27 cellular contexts compared by ENCODE assay signal in the genomic region with DNA sequence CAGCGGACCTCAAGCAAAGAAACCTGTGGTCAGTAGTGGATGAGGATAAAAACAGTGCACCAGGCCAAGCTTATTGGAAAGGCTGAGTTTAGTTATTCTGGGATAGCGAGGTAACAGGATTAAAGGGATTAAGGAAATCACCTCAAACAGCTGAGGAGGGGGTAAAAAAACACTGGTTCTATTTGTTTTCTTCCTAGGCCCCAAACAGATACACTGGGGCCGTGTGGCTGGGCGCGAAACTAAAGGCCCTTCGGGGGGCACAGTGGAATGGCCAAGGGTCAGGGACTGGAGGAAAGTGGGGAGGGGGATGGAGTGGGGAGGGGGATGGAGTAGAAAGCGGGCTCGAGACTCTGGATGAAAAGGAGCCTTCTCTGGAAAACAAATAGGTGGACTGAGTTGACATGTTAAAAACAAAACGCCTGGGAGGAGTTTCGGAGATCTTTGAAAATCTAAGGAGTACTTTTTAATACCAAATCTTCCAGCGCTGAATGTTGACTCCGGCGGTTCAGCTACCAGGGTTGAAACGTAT. TPM values are rescaled to one million over a fixed set of nuclear protein-coding genes. Genes with fewer than 3 reads are reported as not detected.
DNase-seq lines count a peak whose midpoint lies in the region; FAIRE-seq and TF ChIP-seq lines count a peak whose summit lies in the region.
"Had no signal": no experiment of that assay in that cellular context is flagged by ENCODE, and none has a peak within 500 bp of the region (broad histone marks: within the 10 kb centered on the region; RNA-seq: fewer than 3 reads in every experiment).

No MANE protein-coding gene starts in this region.

- no peak for TF ChIP-seq POLR2A in uterus (IDR thresholded peaks at IDR 0.05)

- H3K4me1 Mint-ChIP-seq in astrocyte (ENCODE audit: low read depth, unreplicated experiment) = peaks cover under 1% of the 10 kb centered on the region
- H3K4me1 Mint-ChIP-seq: memory B cell had no signal

- H3K36me3 Mint-ChIP-seq in astrocyte (ENCODE audit: low read depth, unreplicated experiment) = no peaks in the 10 kb centered on the region
- H3K36me3 Mint-ChIP-seq: memory B cell had no signal

- no peaks in the 10 kb centered on the region for H3K36me3 ChIP-seq in HUES48 (ENCODE audit: control insufficient read depth, insufficient read depth, low read length)
- no peaks in the 10 kb centered on the region for H3K36me3 ChIP-seq in astrocyte (ENCODE audit: insufficient read depth, low read length)
- no peaks in the 10 kb centered on the region for H3K36me3 ChIP-seq in parathyroid adenoma (ENCODE audit: control insufficient read depth, insufficient read depth, low read length)
- no peaks in the 10 kb centered on the region for H3K36me3 ChIP-seq in uterus
- H3K36me3 ChIP-seq: pancreas, SJSA1, tibial artery had no signal

- no peaks in the 10 kb centered on the region for H4K20me1 ChIP-seq in astrocyte (ENCODE audit: insufficient read depth, low read length)

- no peak for TF ChIP-seq CTCF in astrocyte (IDR thresholded peaks at IDR 0.05; ENCODE audit: insufficient read depth, low read depth, low read length)
- TF ChIP-seq CTCF in parathyroid adenoma (IDR thresholded peaks at IDR 0.05) = no peak
- TF ChIP-seq CTCF in uterus (IDR thresholded peaks at IDR 0.05) = no peak

- no peaks in the 10 kb centered on the region for H3K9me3 Mint-ChIP-seq in astrocyte (ENCODE audit: unreplicated experiment)
- H3K9me3 Mint-ChIP-seq: activated CD8-positive, alpha-beta T cell treated with anti-CD3 and anti-CD28 coated beads for 36 hours; memory B cell; stimulated activated naive CD8-positive, alpha-beta T cell treated with anti-CD3 and anti-CD28 coated beads, Interleukin-15, Interleukin-2, amounts not matched to agents 100 ng/mL and 50 ng/mL, for 24 hours; T-helper 1 cell treated with Interleukin-12 subunit alpha and Interleukin-12 subunit beta and Interleukin-4 antibody, amounts not matched to agents 30 μg/mL and 1 μg/mL, for 36 hours had no signal

- no peak overlapping the region for H2AFZ ChIP-seq in astrocyte (ENCODE audit: low read depth, low read length)
- no peak overlapping the region for H2AFZ ChIP-seq in parathyroid adenoma

- H3K4me3 ChIP-seq in HUES48 (ENCODE audit: low read depth, low read length) (peak overlapping the region; percentile 61), astrocyte (ENCODE audit: insufficient read depth, low read depth, low read length) (no peak overlapping the region), iPS-11a (ENCODE audit: low read depth, low read length) (peak overlapping the region; percentile 27), parathyroid adenoma (ENCODE audit: low read depth, low read length) (peak overlapping the region; percentile 33), uterus (no peak overlapping the region)
- H3K4me3 ChIP-seq: pancreas, SJSA1 had no signal

- H3K4me3 Mint-ChIP-seq in astrocyte (ENCODE audit: unreplicated experiment) = no peak overlapping the region
- H3K4me3 Mint-ChIP-seq: activated CD8-positive, alpha-beta T cell treated with anti-CD3 and anti-CD28 coated beads for 36 hours; memory B cell; stimulated activated naive CD8-positive, alpha-beta T cell treated with anti-CD3 and anti-CD28 coated beads, Interleukin-15, Interleukin-2, amounts not matched to agents 100 ng/mL and 50 ng/mL, for 24 hours; T-helper 1 cell treated with Interleukin-12 subunit alpha and Interleukin-12 subunit beta and Interleukin-4 antibody, amounts not matched to agents 30 μg/mL and 1 μg/mL, for 36 hours had no signal

- H3K27ac ChIP-seq in HUES48 (ENCODE audit: low read depth, low read length) = no peak overlapping the region
- H3K27ac ChIP-seq in astrocyte (ENCODE audit: low read depth, low read length) = no peak overlapping the region
- no peak overlapping the region for H3K27ac ChIP-seq in parathyroid adenoma
- no peak overlapping the region for H3K27ac ChIP-seq in uterus
- H3K27ac ChIP-seq: KMS-11, pancreas, SJSA1, tibial artery had no signal

- intact Hi-C loops in uterus (cut with DNase I; ENCODE audit: low total_unique reads) = no loop called here

- H3K9ac ChIP-seq in HUES48 (ENCODE audit: low read depth, low read length) (no peak overlapping the region), astrocyte (ENCODE audit: low read length) (no peak overlapping the region), parathyroid adenoma (no peak overlapping the region)
- H3K9ac ChIP-seq: KMS-11 had no signal

- H3K27me3 ChIP-seq in HUES48 (ENCODE audit: control insufficient read depth, insufficient read depth, low read length) (peaks cover 89% of the 10 kb centered on the region), astrocyte (ENCODE audit: insufficient read depth, low read length) (peaks cover 47% of the 10 kb centered on the region), parathyroid adenoma (ENCODE audit: control insufficient read depth, insufficient read depth, low read length) (peaks cover 5% of the 10 kb centered on the region), uterus (peaks cover 0 to 40% of the 10 kb centered on the region in 2 donors)

- H3K4me2 ChIP-seq in astrocyte (ENCODE audit: low read length) (peak overlapping the region; percentile 76), parathyroid adenoma (ENCODE audit: low read length) (peak overlapping the region; percentile 18)
- H3K4me2 ChIP-seq: KMS-11 had no signal

- peaks cover 36% of the 10 kb centered on the region for H3K4me1 ChIP-seq in HUES48 (ENCODE audit: control insufficient read depth, insufficient read depth, low read length)
- no peaks in the 10 kb centered on the region for H3K4me1 ChIP-seq in astrocyte (ENCODE audit: insufficient read depth, low read length)
- no peaks in the 10 kb centered on the region for H3K4me1 ChIP-seq in parathyroid adenoma
- H3K4me1 ChIP-seq in uterus = no peaks in the 10 kb centered on the region
- H3K4me1 ChIP-seq: pancreas had no signal

- no peaks in the 10 kb centered on the region for H3K79me2 ChIP-seq in astrocyte (ENCODE audit: insufficient read depth, low read length)
- H3K79me2 ChIP-seq in parathyroid adenoma = no peaks in the 10 kb centered on the region

- no peak for FAIRE-seq in astrocyte (lab: Jason Lieb, UNC)
- FAIRE-seq: colon, endometrium, G401.6, pancreas had no signal

- DNase-seq in astrocyte (ENCODE audit: low read depth) = no peak
- DNase-seq in dermis blood vessel endothelial cell = no peak
- DNase-seq in uterus = no peak
- DNase-seq in NCI-H524 (lab: John Stamatoyannopoulos, UW) = no peak
- DNase-seq: activated CD4-positive, alpha-beta T cell treated with anti-CD3 and anti-CD28 coated beads for 1 hour; activated CD8-positive, alpha-beta T cell treated with anti-CD3 and anti-CD28 coated beads for 36 hours; activated effector memory CD4-positive, alpha-beta T cell treated with Interleukin-2 at 50 U/mL for 16 hours; CD4-positive, alpha-beta memory T cell; DMS 273 treated with DMSO at 0.1 percent for 48 hours; NCI-H146; NCI-H510A treated with DMSO at 0.1 percent for 48 hours; tibial artery had no signal

- H3K27me3 Mint-ChIP-seq in astrocyte (ENCODE audit: low read depth, unreplicated experiment) = peaks cover 42% of the 10 kb centered on the region

- H3K27ac Mint-ChIP-seq in astrocyte (ENCODE audit: unreplicated experiment) = no peak overlapping the region
- H3K27ac Mint-ChIP-seq: activated CD8-positive, alpha-beta T cell treated with anti-CD3 and anti-CD28 coated beads for 36 hours; CD4-positive, alpha-beta memory T cell; memory B cell; stimulated activated naive CD8-positive, alpha-beta T cell treated with anti-CD3 and anti-CD28 coated beads, Interleukin-15, Interleukin-2, amounts not matched to agents 100 ng/mL and 50 ng/mL, for 24 hours; T-helper 1 cell treated with Interleukin-12 subunit alpha and Interleukin-12 subunit beta and Interleukin-4 antibody, amounts not matched to agents 30 μg/mL and 1 μg/mL, for 36 hours had no signal

- no peaks in the 10 kb centered on the region for H3K9me3 ChIP-seq in HUES48 (ENCODE audit: control insufficient read depth, insufficient read depth, low read length)
- H3K9me3 ChIP-seq in astrocyte (ENCODE audit: insufficient read depth, low read depth, low read length) = no peaks in the 10 kb centered on the region
- H3K9me3 ChIP-seq in parathyroid adenoma (ENCODE audit: control insufficient read depth, low read length) = no peaks in the 10 kb centered on the region
- no peaks in the 10 kb centered on the region for H3K9me3 ChIP-seq in uterus
- H3K9me3 ChIP-seq: pancreas, SJSA1 had no signal

RNA-seq across cellular contexts. Expression of gene SOX3, which starts 2.9 kb away (rescaled TPM):
- 0.26 and 0.98 TPM in 2 replicates for total RNA-seq in astrocyte
- total RNA-seq in dermis blood vessel endothelial cell = not detected in 2 replicates
- total RNA-seq in uterus = under 1 TPM in 1 of 4 donors, not detected in 3; 0.40 TPM
- total RNA-seq: activated CD8-positive, alpha-beta T cell treated with anti-CD3 and anti-CD28 coated beads for 36 hours; CD4-positive, alpha-beta memory T cell; HT1080; myocyte; sciatic nerve; SJSA1 had no signal

Comparison
In these comparisons a context has a peak if more than half of its experiments do, and no peak if none do; other contexts are left out.
1. H3K4me3 ChIP-seq: peak in HUES48 (single experiment), iPS-11a (single experiment) and parathyroid adenoma (single experiment); none in astrocyte (single experiment) and uterus (0 of 2).